ENCODE assay signal across 8 cellular contexts in genomic region chr9:88781500-88782391, GRCh38.
A peak's percentile ranks its signal among the peaks of the same experiment; 100 is the strongest.
DNase-seq lines count a peak whose midpoint lies in the region; ATAC-seq and TF ChIP-seq lines count a peak whose summit lies in the region.

No MANE protein-coding gene starts in this region.

- no peaks in the 10 kb centered on the region for H3K27me3 ChIP-seq in osteoblast (ENCODE audit: insufficient read depth, low read length)
- peaks cover 0 to 5% (median 0%) of the 10 kb centered on the region in 4 donors for H3K27me3 ChIP-seq in esophagus squamous epithelium

- H3K9me3 Mint-ChIP-seq in type B pancreatic cell: no peaks in the 10 kb centered on the region

- no peak overlapping the region for H3K4me3 Mint-ChIP-seq in type B pancreatic cell

- H3K9me3 ChIP-seq in osteoblast (ENCODE audit: low read depth, low read length) (no peaks in the 10 kb centered on the region), esophagus squamous epithelium (no peaks in the 10 kb centered on the region)

- no peaks in the 10 kb centered on the region for H3K79me2 ChIP-seq in osteoblast (ENCODE audit: insufficient read depth, low read length)

- no peak overlapping the region for H2AFZ ChIP-seq in osteoblast (ENCODE audit: low read length)

- no peak for TF ChIP-seq POLR2A in esophagus squamous epithelium (IDR thresholded peaks at IDR 0.05)

- H3K4me2 ChIP-seq in osteoblast (ENCODE audit: insufficient read depth, low read length): peak overlapping the region; percentile 3

- no peak overlapping the region for H3K27ac ChIP-seq in osteoblast (ENCODE audit: low read depth, low read length)
- peak overlapping the region in 2 of 4 donors; percentile 15 to 16 for H3K27ac ChIP-seq in esophagus squamous epithelium

- peak; percentile 65 for TF ChIP-seq CTCF in fibroblast of mammary gland (conservative IDR thresholded peaks at IDR 0.05; ENCODE audit: control insufficient read depth, insufficient read depth, low read depth, low read length)
- peak; percentile 68 for TF ChIP-seq CTCF in osteoblast (IDR thresholded peaks at IDR 0.05; ENCODE audit: extremely low read depth, low read depth, low read length)
- peak in 1 of 6 experiments; percentile 9 for TF ChIP-seq CTCF in esophagus squamous epithelium (IDR thresholded peaks at IDR 0.05)
- TF ChIP-seq CTCF in type B pancreatic cell (conservative IDR thresholded peaks at IDR 0.05): no peak

- H3K27ac Mint-ChIP-seq in type B pancreatic cell: no peak overlapping the region

- ATAC-seq in GM18870 (IDR thresholded peaks at IDR 0.05; ENCODE audit: unreplicated experiment): no peak

- 67 to 75% methylated on average over 7 of the region's 8 CpGs for WGBS in esophagus squamous epithelium, 2 donors

- no peaks in the 10 kb centered on the region for H4K20me1 ChIP-seq in osteoblast (ENCODE audit: insufficient read depth, low read length)

- H3K4me1 ChIP-seq in osteoblast (ENCODE audit: insufficient read depth, low read length) (peaks cover 41% of the 10 kb centered on the region), esophagus squamous epithelium (peaks cover 0 to 10% (median 2%) of the 10 kb centered on the region in 3 donors)

- peak; percentile 24 for DNase-seq in ELR (ENCODE audit: low read depth)
- peak; percentile 80 for DNase-seq in OCI-M1 (lab: John Stamatoyannopoulos, UW)
- DNase-seq in fibroblast of mammary gland (ENCODE audit: low read depth): peak; percentile 88
- DNase-seq in osteoblast (ENCODE audit: insufficient read length, low spot score, missing footprints): peak; percentile 80
- no peak for DNase-seq in esophagus squamous epithelium (lab: John Stamatoyannopoulos, UW)
- no peak for DNase-seq in D341Med (ENCODE audit: low spot score)
- no peak for DNase-seq in type B pancreatic cell (ENCODE audit: extremely low spot score, unreplicated experiment)

- H3K4me1 Mint-ChIP-seq in type B pancreatic cell (ENCODE audit: unreplicated experiment): peaks cover 42% of the 10 kb centered on the region

- H3K4me3 ChIP-seq in fibroblast of mammary gland (ENCODE audit: control insufficient read depth, low read depth, low read length) (no peak overlapping the region), osteoblast (ENCODE audit: insufficient read depth, low read length) (no peak overlapping the region), esophagus squamous epithelium (no peak overlapping the region)

- intact Hi-C loops in esophagus squamous epithelium (cut with DNase I): no loop called here

- H3K36me3 Mint-ChIP-seq in type B pancreatic cell: no peaks in the 10 kb centered on the region

- H3K36me3 ChIP-seq in osteoblast (ENCODE audit: insufficient read depth, low read length) (no peaks in the 10 kb centered on the region), esophagus squamous epithelium (no peaks in the 10 kb centered on the region)

- peaks cover 2% of the 10 kb centered on the region for H3K27me3 Mint-ChIP-seq in type B pancreatic cell

Comparison
In these comparisons a context has a peak if more than half of its experiments do, and no peak if none do; other contexts are left out.
1. DNase-seq: peak in ELR (single experiment), OCI-M1 (single experiment), fibroblast of mammary gland (single experiment) and osteoblast (single experiment); none in esophagus squamous epithelium (single experiment), D341Med (single experiment) and type B pancreatic cell (single experiment).